In the genomic region with DNA sequence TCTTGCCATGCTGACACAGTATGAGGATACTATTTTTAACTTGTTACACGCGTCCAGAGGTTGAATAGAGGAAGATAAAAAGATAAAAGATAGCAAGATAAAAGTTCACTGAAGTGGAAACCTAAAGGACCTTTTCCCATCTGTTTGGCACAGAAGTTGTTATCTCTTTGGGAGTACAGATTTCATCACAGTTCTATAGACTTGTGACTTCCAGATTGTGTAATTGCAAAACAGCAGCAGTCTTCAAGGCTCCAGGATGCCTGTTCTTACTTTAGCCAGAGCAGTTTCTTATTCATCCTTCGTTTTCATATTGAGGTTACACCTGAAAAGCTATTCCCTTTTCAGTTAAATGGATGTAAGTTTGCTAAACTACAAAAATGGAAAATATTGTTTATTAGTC, we compare ENCODE assay signal across 25 cellular contexts.
"Had no signal": no experiment of that assay in that cellular context is flagged by ENCODE, and none has a peak within 500 bp of the region (broad histone marks: within the 10 kb centered on the region; RNA-seq: fewer than 3 reads in every experiment).

No MANE protein-coding gene starts in this region.

- H3K36me3 ChIP-seq: tibial nerve had no signal

- DNase-seq: activated B cell treated with CpG ODN at 0.5 μM for 24 hours; activated CD4-positive, alpha-beta T cell treated with anti-CD3 and anti-CD28 coated beads for 4 hours; activated CD4-positive, alpha-beta T cell treated with anti-CD3 and anti-CD28 coated beads, Interleukin-2, amount 50 U/mL, for 48 hours; activated CD8-positive, alpha-beta memory T cell treated with anti-CD3 and anti-CD28 coated beads, Interleukin-2, amount 50 U/mL, for 48 hours; activated naive CD4-positive, alpha-beta T cell treated with Interleukin-2 at 50 U/mL for 16 hours; activated naive CD8-positive, alpha-beta T cell treated with anti-CD3 and anti-CD28 coated beads for 36 hours; activated T-cell treated with anti-CD3 and anti-CD28 coated beads, Interleukin-2, amount 50 U/mL, for 4 hours; amniotic stem cell; cerebellar nuclear complex; foreskin melanocyte; glutamatergic neuron; hippocampal formation; mucosa of descending colon; naive B cell; nucleus accumbens; right cardiac atrium; stimulated activated CD4-positive, alpha-beta T cell treated with anti-CD3 and anti-CD28 coated beads, Interleukin-2, amount 100 ng/mL, for 24 hours; stimulated activated naive CD8-positive, alpha-beta T cell treated with anti-CD3 and anti-CD28 coated beads, Interleukin-15, amount 100 ng/mL, for 72 hours; T-helper 9 cell had no signal

- H3K36me3 Mint-ChIP-seq: activated naive CD8-positive, alpha-beta T cell treated with anti-CD3 and anti-CD28 coated beads for 36 hours; memory B cell; naive B cell; stimulated activated effector memory CD8-positive, alpha-beta T cell treated with anti-CD3 and anti-CD28 coated beads, Interleukin-12 subunit alpha, Interleukin-12 subunit beta, amount 100 ng/mL, for 72 hours had no signal

- H3K4me3 Mint-ChIP-seq: activated B cell treated with CpG ODN at 0.5 μM for 24 hours; activated naive CD8-positive, alpha-beta T cell treated with anti-CD3 and anti-CD28 coated beads for 36 hours; activated T-cell treated with anti-CD3 and anti-CD28 coated beads, Interleukin-2, amount 50 U/mL, for 4 hours; memory B cell; naive B cell; stimulated activated effector memory CD8-positive, alpha-beta T cell treated with anti-CD3 and anti-CD28 coated beads, Interleukin-12 subunit alpha, Interleukin-12 subunit beta, amount 100 ng/mL, for 72 hours; stimulated activated naive CD8-positive, alpha-beta T cell treated with anti-CD3 and anti-CD28 coated beads, Interleukin-15, amount 100 ng/mL, for 72 hours had no signal

- H3K4me3 ChIP-seq: mucosa of descending colon, skin epidermis, tibial nerve had no signal

- H3K27me3 Mint-ChIP-seq: activated B cell treated with CpG ODN at 0.5 μM for 24 hours; activated naive CD8-positive, alpha-beta T cell treated with anti-CD3 and anti-CD28 coated beads for 36 hours; memory B cell; naive B cell; stimulated activated naive CD8-positive, alpha-beta T cell treated with anti-CD3 and anti-CD28 coated beads, Interleukin-15, amount 100 ng/mL, for 72 hours had no signal

- H3K4me1 ChIP-seq: parathyroid adenoma, tibial nerve had no signal

- H3K9me3 Mint-ChIP-seq: activated B cell treated with CpG ODN at 0.5 μM for 24 hours; activated naive CD8-positive, alpha-beta T cell treated with anti-CD3 and anti-CD28 coated beads for 36 hours; activated T-cell treated with anti-CD3 and anti-CD28 coated beads, Interleukin-2, amount 50 U/mL, for 4 hours; activated T-helper 2 cell treated with anti-CD3 and anti-CD28 coated beads, Interferon-gamma antibody, Interleukin-2, Interleukin-4, amounts not matched to agents 10 μg/mL and 5 μg/mL and 100 μg/mL, durations not matched to agents 14 hours and 24 hours and 36 hours; memory B cell had no signal

- H3K27ac Mint-ChIP-seq: activated B cell treated with CpG ODN at 0.5 μM for 24 hours; activated naive CD8-positive, alpha-beta T cell treated with anti-CD3 and anti-CD28 coated beads for 36 hours; activated T-helper 2 cell treated with anti-CD3 and anti-CD28 coated beads, Interferon-gamma antibody, Interleukin-2, Interleukin-4, amounts not matched to agents 10 μg/mL and 5 μg/mL and 100 μg/mL, durations not matched to agents 14 hours and 24 hours and 36 hours; memory B cell; naive B cell; stimulated activated effector memory CD8-positive, alpha-beta T cell treated with anti-CD3 and anti-CD28 coated beads, Interleukin-12 subunit alpha, Interleukin-12 subunit beta, amount 100 ng/mL, for 72 hours; stimulated activated naive CD8-positive, alpha-beta T cell treated with anti-CD3 and anti-CD28 coated beads, Interleukin-15, amount 100 ng/mL, for 72 hours had no signal

- H3K4me1 Mint-ChIP-seq: activated B cell treated with CpG ODN at 0.5 μM for 24 hours; activated naive CD8-positive, alpha-beta T cell treated with anti-CD3 and anti-CD28 coated beads for 36 hours; memory B cell; naive B cell; stimulated activated effector memory CD8-positive, alpha-beta T cell treated with anti-CD3 and anti-CD28 coated beads, Interleukin-12 subunit alpha, Interleukin-12 subunit beta, amount 100 ng/mL, for 72 hours; stimulated activated naive CD8-positive, alpha-beta T cell treated with anti-CD3 and anti-CD28 coated beads, Interleukin-15, amount 100 ng/mL, for 72 hours had no signal

- H3K27me3 ChIP-seq: tibial nerve had no signal

- H3K9me3 ChIP-seq: mucosa of descending colon, tibial nerve had no signal

- H3K27ac ChIP-seq: parathyroid adenoma, skin epidermis, tibial nerve had no signal

- ATAC-seq: activated T-cell treated with anti-CD3 and anti-CD28 coated beads, Interleukin-2, amount 50 U/mL, for 4 hours; mucosa of descending colon; right cardiac atrium; stimulated activated effector memory CD8-positive, alpha-beta T cell treated with anti-CD3 and anti-CD28 coated beads, Interleukin-12 subunit alpha, Interleukin-12 subunit beta, amount 100 ng/mL, for 72 hours; stimulated activated naive CD8-positive, alpha-beta T cell treated with anti-CD3 and anti-CD28 coated beads, Interleukin-15, amount 100 ng/mL, for 72 hours had no signal
